Comparison of ENCODE assay signal across 31 cellular contexts in the genomic region with DNA sequence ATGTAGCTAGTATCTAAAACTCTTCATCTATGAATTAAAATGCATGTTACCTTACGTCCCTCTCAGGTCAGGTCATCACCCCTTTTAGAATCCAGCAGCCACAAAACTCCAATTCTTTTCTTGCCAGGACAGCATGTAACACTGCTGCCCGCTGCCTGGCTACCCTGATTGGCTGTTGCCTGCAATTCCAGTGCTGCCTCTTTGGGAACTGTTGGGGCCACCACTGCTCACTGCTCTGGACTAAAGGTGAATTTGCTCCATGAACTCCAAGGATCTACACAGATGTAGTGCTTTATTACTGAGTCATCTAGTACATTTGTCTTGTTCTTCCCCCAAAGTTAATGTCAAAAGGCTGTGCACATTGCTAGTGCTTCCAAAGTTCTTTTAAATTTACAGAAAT. TPM values are rescaled to one million over a fixed set of nuclear protein-coding genes. Genes with fewer than 3 reads are reported as not detected.
"Had no signal": no experiment of that assay in that cellular context is flagged by ENCODE, and none has a peak within 500 bp of the region (broad histone marks: within the 10 kb centered on the region; RNA-seq: fewer than 3 reads in every experiment).

No MANE protein-coding gene starts in this region.

- ATAC-seq: esophagus mucosa; heart right ventricle; left lung; naive thymus-derived CD4-positive, alpha-beta T cell; psoas muscle; right cardiac atrium; stimulated activated naive B cell treated with anti-CD40 and anti-IgM and Interleukin-4, amounts not matched to agents 10 μg/mL and 1 μg/mL and 100 μg/mL, for 72 hours; upper lobe of right lung had no signal

- FAIRE-seq: islet of Langerhans had no signal

- H3K36me3 ChIP-seq: colonic mucosa, heart right ventricle, left lung, ovary, sigmoid colon, spleen, thoracic aorta, tibial nerve, upper lobe of right lung, uterus had no signal

- H3K27me3 ChIP-seq: colonic mucosa, heart right ventricle, left lung, ovary, sigmoid colon, spleen, tibial nerve, upper lobe of right lung, uterus had no signal

- H3K4me3 Mint-ChIP-seq: dendritic cell treated with granulocyte-macrophage colony-stimulating factor and Interleukin-4, amounts not matched to agents 40 ng/mL and 50 ng/mL, for 4 days; endodermal cell; naive thymus-derived CD4-positive, alpha-beta T cell; nephron; stimulated activated naive B cell treated with anti-CD40 and anti-IgM and Interleukin-4, amounts not matched to agents 10 μg/mL and 1 μg/mL and 100 μg/mL, for 72 hours; stimulated activated naive CD8-positive, alpha-beta T cell treated with anti-CD3 and anti-CD28 coated beads, Interleukin-15, Interleukin-2, amounts not matched to agents 100 ng/mL and 50 ng/mL, for 24 hours had no signal

- DNase-seq: colonic mucosa; effector CD8-positive, alpha-beta T cell; endodermal cell; foreskin melanocyte; glutamatergic neuron; heart right ventricle; hippocampal formation; left cardiac atrium; left lung; mesendoderm; midbrain; naive thymus-derived CD4-positive, alpha-beta T cell; ovary; posterior cingulate gyrus; psoas muscle; right cardiac atrium; sigmoid colon; spleen; stimulated activated CD4-positive, alpha-beta T cell treated with anti-CD3 and anti-CD28 coated beads, Interleukin-2, amount 100 ng/mL, for 48 hours; stimulated activated naive B cell treated with anti-CD40 and anti-IgM and Interleukin-4, amounts not matched to agents 10 μg/mL and 1 μg/mL and 100 μg/mL, for 72 hours; upper lobe of right lung; uterus had no signal

- H3K4me3 ChIP-seq: colonic mucosa, heart right ventricle, left lung, ovary, psoas muscle, sigmoid colon, spleen, thoracic aorta, tibial nerve, upper lobe of right lung, uterus had no signal

- H3K9me3 Mint-ChIP-seq: dendritic cell treated with granulocyte-macrophage colony-stimulating factor and Interleukin-4, amounts not matched to agents 40 ng/mL and 50 ng/mL, for 4 days; endodermal cell; naive thymus-derived CD4-positive, alpha-beta T cell; nephron; stimulated activated naive B cell treated with anti-CD40 and anti-IgM and Interleukin-4, amounts not matched to agents 10 μg/mL and 1 μg/mL and 100 μg/mL, for 72 hours; stimulated activated naive CD8-positive, alpha-beta T cell treated with anti-CD3 and anti-CD28 coated beads, Interleukin-15, Interleukin-2, amounts not matched to agents 100 ng/mL and 50 ng/mL, for 24 hours had no signal

- H3K36me3 Mint-ChIP-seq: naive thymus-derived CD4-positive, alpha-beta T cell; stimulated activated naive B cell treated with anti-CD40 and anti-IgM and Interleukin-4, amounts not matched to agents 10 μg/mL and 1 μg/mL and 100 μg/mL, for 72 hours had no signal

- H3K27me3 Mint-ChIP-seq: dendritic cell treated with granulocyte-macrophage colony-stimulating factor and Interleukin-4, amounts not matched to agents 40 ng/mL and 50 ng/mL, for 4 days had no signal

- H3K27ac Mint-ChIP-seq: dendritic cell treated with granulocyte-macrophage colony-stimulating factor and Interleukin-4, amounts not matched to agents 40 ng/mL and 50 ng/mL, for 4 days; endodermal cell; naive thymus-derived CD4-positive, alpha-beta T cell; nephron; stimulated activated naive B cell treated with anti-CD40 and anti-IgM and Interleukin-4, amounts not matched to agents 10 μg/mL and 1 μg/mL and 100 μg/mL, for 72 hours; stimulated activated naive CD8-positive, alpha-beta T cell treated with anti-CD3 and anti-CD28 coated beads, Interleukin-15, Interleukin-2, amounts not matched to agents 100 ng/mL and 50 ng/mL, for 24 hours had no signal

- H3K4me1 Mint-ChIP-seq: endodermal cell; naive thymus-derived CD4-positive, alpha-beta T cell; nephron; stimulated activated naive B cell treated with anti-CD40 and anti-IgM and Interleukin-4, amounts not matched to agents 10 μg/mL and 1 μg/mL and 100 μg/mL, for 72 hours had no signal

- H3K27ac ChIP-seq: colonic mucosa, epithelial cell of prostate, heart right ventricle, left lung, ovary, psoas muscle, sigmoid colon, spleen, thoracic aorta, tibial nerve, upper lobe of right lung, uterus had no signal

- H3K9me3 ChIP-seq: colonic mucosa, heart right ventricle, left lung, ovary, psoas muscle, sigmoid colon, spleen, thoracic aorta, tibial nerve, upper lobe of right lung, uterus had no signal

- H3K4me1 ChIP-seq: colonic mucosa, heart right ventricle, left lung, psoas muscle, sigmoid colon, spleen, upper lobe of right lung, uterus had no signal

RNA-seq across cellular contexts. Expression of gene SCIN, which starts 40.4 kb away (rescaled TPM):
- total RNA-seq: lung microvascular endothelial cell had no signal
